Comparison of ENCODE assay signal across 1 cellular context in genomic region chr10:5480162-5480931, GRCh38.
TF ChIP-seq lines count a peak whose summit lies in the region.

No MANE protein-coding gene starts in this region.

TF ChIP-seq in K562, 482 proteins besides CTCF, POLR2A, EP300 and RAD21 (continued from another document and continues in another):
- TF ChIP-seq USF1 (CRISPR knock-in tag; IDR thresholded peaks at IDR 0.05) (peak; percentile 56), MYC (IDR thresholded peaks at IDR 0.05; ENCODE audit: low read depth, low read length) (no peak; the same call in 1 of the 2 replicates), MYC (CRISPR knock-in tag; IDR thresholded peaks at IDR 0.05; ENCODE audit: borderline replicate concordance, low read depth) (no peak; the same call in 1 of the 2 replicates), PURB (CRISPR knock-in tag; IDR thresholded peaks at IDR 0.05; ENCODE audit: low read depth) (no peak), MNT (conservative IDR thresholded peaks at IDR 0.05) (peak; percentile 30 to 49; a peak in 2 of 4 replicates), POLR2AphosphoS2 (IDR thresholded peaks at IDR 0.05; ENCODE audit: low read length) (peak; percentile 39; the same call in 1 of the 2 replicates), HBP1 (CRISPR knock-in tag; IDR thresholded peaks at IDR 0.05) (0 out of 2 replicates have a peak, but pooled peaks have one; percentile 53), FOXM1 (IDR thresholded peaks at IDR 0.05; ENCODE audit: low read depth) (no peak), FOXM1 (CRISPR knock-in tag; IDR thresholded peaks at IDR 0.05; ENCODE audit: low read depth) (no peak), PHF8 (IDR thresholded peaks at IDR 0.05; ENCODE audit: borderline replicate concordance, low read length) (peak; percentile 39; the same call in 1 of the 2 replicates), PHB (CRISPR knock-in tag; IDR thresholded peaks at IDR 0.05) (no peak), NONO (IDR thresholded peaks at IDR 0.05; ENCODE audit: low read depth in 2 of 2, low read length in 1 of 2) (no peak), ATF7 (IDR thresholded peaks at IDR 0.05) (peak; percentile 35; the same call in 1 of the 2 replicates), CHD1 (IDR thresholded peaks at IDR 0.05; ENCODE audit: low read length) (peak; percentile 43), SIX5 (IDR thresholded peaks at IDR 0.05; ENCODE audit: borderline replicate concordance in 1 of 2, insufficient read depth in 1 of 2, low read depth in 1 of 2, low read length in 2 of 2) (no peak), USF2 (CRISPR knock-in tag; IDR thresholded peaks at IDR 0.05) (0 out of 2 replicates have a peak, but pooled peaks have one; percentile 7), CBX1 (IDR thresholded peaks at IDR 0.05; ENCODE audit: low read depth) (no peak), LCOR (CRISPR knock-in tag; IDR thresholded peaks at IDR 0.05) (0 out of 2 replicates have a peak, but pooled peaks have one; percentile 8), TAF7 (tag; IDR thresholded peaks at IDR 0.05) (no peak), ZNF507 (tag; conservative IDR thresholded peaks at IDR 0.05) (no peak), ZNF780A (CRISPR knock-in tag; IDR thresholded peaks at IDR 0.05) (no peak), MXD1 (CRISPR knock-in tag; IDR thresholded peaks at IDR 0.05; ENCODE audit: borderline replicate concordance, poor library complexity, severe bottlenecking) (no peak), GTF3C2 (IDR thresholded peaks at IDR 0.05; ENCODE audit: borderline replicate concordance, extremely low read depth, insufficient read length) (no peak), YY1 (IDR thresholded peaks at IDR 0.05; ENCODE audit: borderline replicate concordance in 1 of 3, control insufficient read depth in 1 of 3, extremely low read depth in 1 of 3, insufficient read depth in 3 of 3, insufficient read length in 1 of 3, insufficient replicate concordance in 2 of 3, low read depth in 1 of 3, low read length in 2 of 3) (peak in 1 of 3 experiments; percentile 71), WHSC1 (IDR thresholded peaks at IDR 0.05; ENCODE audit: low read length) (no peak), DEAF1 (CRISPR knock-in tag; IDR thresholded peaks at IDR 0.05) (no peak), FOXO4 (CRISPR knock-in tag; IDR thresholded peaks at IDR 0.05) (no peak), MXI1 (IDR thresholded peaks at IDR 0.05; ENCODE audit: low read depth, low read length) (no peak), RCOR1 (IDR thresholded peaks at IDR 0.05; ENCODE audit: borderline replicate concordance in 1 of 2, low read depth in 2 of 2, low read length in 2 of 2) (peak in 1 of 2 experiments; percentile 60; a peak in 1 of 4 replicates), ESRRA (IDR thresholded peaks at IDR 0.05; ENCODE audit: borderline replicate concordance, low read depth) (peak; percentile 86), CXXC5 (CRISPR knock-in tag; IDR thresholded peaks at IDR 0.05) (no peak; the same call in 1 of the 2 replicates), ZNF143 (CRISPR knock-in tag; IDR thresholded peaks at IDR 0.05) (no peak), TCF15 (CRISPR knock-in tag; IDR thresholded peaks at IDR 0.05) (no peak), ZFP36 (IDR thresholded peaks at IDR 0.05; ENCODE audit: low read depth, low read length, partially characterized antibody) (no peak), CBFB (CRISPR knock-in tag; IDR thresholded peaks at IDR 0.05) (no peak), EWSR1 (IDR thresholded peaks at IDR 0.05; ENCODE audit: borderline replicate concordance, low read depth, partially characterized antibody) (no peak), ZNF79 (CRISPR knock-in tag; IDR thresholded peaks at IDR 0.05; ENCODE audit: low read depth) (0 out of 2 replicates have a peak, but pooled peaks have one; percentile 13), POLR2G (IDR thresholded peaks at IDR 0.05; ENCODE audit: low read depth, low read length) (peak; percentile 48), MAFF (IDR thresholded peaks at IDR 0.05; ENCODE audit: low read length) (no peak), XRCC3 (IDR thresholded peaks at IDR 0.05) (no peak), ZNF695 (CRISPR knock-in tag; IDR thresholded peaks at IDR 0.05) (no peak), NR0B1 (IDR thresholded peaks at IDR 0.05; ENCODE audit: partially characterized antibody) (no peak), ARID2 (IDR thresholded peaks at IDR 0.05) (no peak), ZNF165 (CRISPR knock-in tag; IDR thresholded peaks at IDR 0.05; ENCODE audit: borderline replicate concordance) (peak; percentile 83; the same call in 1 of the 2 replicates), GTF2A2 (tag; IDR thresholded peaks at IDR 0.05) (peak; percentile 72; the same call in 1 of the 2 replicates), ZNF707 (CRISPR knock-in tag; conservative IDR thresholded peaks at IDR 0.05) (no peak), DIDO1 (tag; IDR thresholded peaks at IDR 0.05; ENCODE audit: low read depth) (no peak), ZBTB11 (CRISPR knock-in tag; IDR thresholded peaks at IDR 0.05) (peak in 1 of 3 experiments; percentile 62; a peak in 2 of 6 replicates), ID3 (CRISPR knock-in tag; IDR thresholded peaks at IDR 0.05) (no peak), ID3 (tag; IDR thresholded peaks at IDR 0.05) (peak; percentile 89)
